ENCODE assay signal across 17 cellular contexts in the genomic region with DNA sequence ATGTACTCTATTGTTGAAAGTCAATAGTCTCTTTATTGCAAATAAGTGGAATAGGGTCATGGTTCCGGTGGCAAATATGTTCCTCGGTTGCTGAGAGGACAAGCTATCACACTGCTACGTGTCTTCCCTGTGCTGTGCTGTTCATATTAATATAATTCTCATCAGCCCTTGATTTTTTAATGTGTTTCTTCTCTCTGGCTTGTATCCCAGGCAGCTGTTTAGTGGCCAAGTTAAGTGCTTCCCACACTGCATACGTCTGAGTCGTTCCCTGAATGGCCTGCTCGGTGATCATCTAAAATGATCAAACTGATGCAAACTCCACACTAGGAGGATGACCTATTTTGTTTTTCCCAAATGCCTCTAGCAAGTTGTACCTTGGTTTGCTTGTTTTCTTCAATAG.
A peak's percentile ranks its signal among the peaks of the same experiment; 100 is the strongest.
DNase-seq lines count a peak whose midpoint lies in the region; ATAC-seq and TF ChIP-seq lines count a peak whose summit lies in the region.
"Had no signal": no experiment of that assay in that cellular context is flagged by ENCODE, and none has a peak within 500 bp of the region (broad histone marks: within the 10 kb centered on the region; RNA-seq: fewer than 3 reads in every experiment).

No MANE protein-coding gene starts in this region.

- DNase-seq in Right ventricle myocardium inferior (ENCODE audit: missing footprints): no peak
- no peak for DNase-seq in right atrium auricular region (ENCODE audit: low spot score)
- DNase-seq in NCI-H774 (lab: John Stamatoyannopoulos, UW): peak; percentile 56
- peak in 1 of 2 donors; percentile 32 for DNase-seq in heart right ventricle
- DNase-seq in caudate nucleus (lab: John Stamatoyannopoulos, UW): no peak
- DNase-seq in SHP77 treated with DMSO at 0.1 percent for 48 hours (lab: John Stamatoyannopoulos, UW): no peak
- DNase-seq in posterior vena cava (ENCODE audit: low spot score): no peak
- DNase-seq: H7, MV-4-11, NCI-H1694 treated with DMSO at 0.1 percent for 48 hours, NCI-H2171, NCI-H446 treated with DMSO at 0.1 percent for 48 hours, OCI-M1, SK-N-SH had no signal

- H3K4me1 ChIP-seq in right atrium auricular region: peaks cover 0 to 17% of the 10 kb centered on the region in 2 donors
- peaks cover 0 to 33% (median 13%) of the 10 kb centered on the region in 9 donors for H3K4me1 ChIP-seq in heart right ventricle
- H3K4me1 ChIP-seq: A549 had no signal

- H3K4me3 ChIP-seq in right atrium auricular region: no peak overlapping the region
- no peak overlapping the region for H3K4me3 ChIP-seq in heart right ventricle
- H3K4me3 ChIP-seq: A549 had no signal

- H3K9me3 ChIP-seq in right atrium auricular region (peaks cover 0 to under 1% of the 10 kb centered on the region in 2 donors), heart right ventricle (peaks cover 0 to 4% (median 0%) of the 10 kb centered on the region in 11 donors)
- H3K9me3 ChIP-seq: A549, SK-N-SH had no signal

- intact Hi-C loops in Right ventricle myocardium inferior (cut with DNase I): no loop called here
- intact Hi-C loops in heart right ventricle (cut with DNase I): loop anchor here in 1 of 10 donors (10.0 kb wide), 1 partner anchor 323 kb away; the partner anchor contains the start of gene ARID2
- intact Hi-C loops in posterior vena cava (cut with DNase I): no loop called here

- peak; percentile 43 for ATAC-seq in Right ventricle myocardium inferior
- ATAC-seq in heart right ventricle: peak; percentile 33 to 60 (median 51)
- ATAC-seq in HG03045 (IDR thresholded peaks at IDR 0.05; ENCODE audit: unreplicated experiment): no peak
- ATAC-seq: A549 had no signal

- peaks cover 18% of the 10 kb centered on the region for H3K36me3 ChIP-seq in right atrium auricular region
- H3K36me3 ChIP-seq in heart right ventricle: peaks cover 0 to 75% (median 6%) of the 10 kb centered on the region in 9 donors

- TF ChIP-seq CTCF in right atrium auricular region (IDR thresholded peaks at IDR 0.05): no peak
- TF ChIP-seq CTCF in heart right ventricle (IDR thresholded peaks at IDR 0.05): no peak

- H3K27ac ChIP-seq in right atrium auricular region (no peak overlapping the region), heart right ventricle (peak overlapping the region in 2 of 10 donors; percentile 21 to 40), caudate nucleus (ENCODE audit: low read depth, low read length) (no peak overlapping the region)
- H3K27ac ChIP-seq: A549, RWPE1 had no signal

- H3K27me3 ChIP-seq in right atrium auricular region (no peaks in the 10 kb centered on the region), heart right ventricle (no peaks in the 10 kb centered on the region)

- 41 to 43% methylated on average over 6 of the region's 6 CpGs for WGBS in heart right ventricle, 2 donors
